ENCODE assay signal across 14 cellular contexts in the genomic region with DNA sequence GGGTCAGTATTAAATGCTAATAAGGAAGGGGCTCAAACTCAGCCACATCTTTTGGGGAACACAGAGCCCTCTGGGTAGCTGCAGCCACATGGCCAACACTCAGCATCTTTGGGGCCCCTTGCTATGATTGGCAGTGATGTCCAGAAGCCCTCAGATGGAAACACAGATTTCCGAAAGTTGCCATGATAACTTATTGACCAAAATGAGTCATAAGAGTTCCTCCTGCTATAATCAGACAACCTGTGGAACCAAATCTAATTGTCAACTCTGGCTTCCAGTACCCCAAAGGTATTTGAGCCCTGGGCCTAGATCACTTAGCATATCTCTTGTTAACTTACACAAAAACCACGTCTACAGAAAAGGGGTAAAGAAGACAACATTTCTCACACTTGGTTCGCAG.
DNase-seq lines count a peak whose midpoint lies in the region; ATAC-seq and FAIRE-seq lines count a peak whose summit lies in the region.
"Had no signal": no experiment of that assay in that cellular context is flagged by ENCODE, and none has a peak within 500 bp of the region (broad histone marks: within the 10 kb centered on the region; RNA-seq: fewer than 3 reads in every experiment).

No MANE protein-coding gene starts in this region.

- no peak for DNase-seq in G401 (ENCODE audit: low spot score)
- DNase-seq in RCC 7860 (ENCODE audit: low spot score), result no peak
- no peak for DNase-seq in EL
- no peak for DNase-seq in stimulated activated CD8-positive, alpha-beta memory T cell treated with anti-CD3 and anti-CD28 coated beads, Interleukin-4, amount 100 ng/mL, for 48 hours
- DNase-seq: Calu3; glutamatergic neuron; left ventricle myocardium superior; NCI-H526; nucleus accumbens; stimulated activated naive CD4-positive, alpha-beta T cell had no signal

- peak; percentile 19 for ATAC-seq in GM19035 (IDR thresholded peaks at IDR 0.05; ENCODE audit: unreplicated experiment)
- peak; percentile 25 for ATAC-seq in GM21786 (IDR thresholded peaks at IDR 0.05; ENCODE audit: unreplicated experiment)
- ATAC-seq in HG03196 (IDR thresholded peaks at IDR 0.05; ENCODE audit: unreplicated experiment), result peak; percentile 38
- ATAC-seq: activated T-helper 17 cell treated with anti-CD3 and anti-CD28 coated beads, Interleukin-2, amount 50 U/mL, for 72 hours; left ventricle myocardium superior had no signal

- in situ Hi-C loops in G401 (cut with HindIII; ENCODE audit: low sequenced_read_pairs), result no loop called here

- FAIRE-seq in RCC 7860 (lab: Jason Lieb, UNC), result no peak
